ENCODE assay signal across 14 cellular contexts in the genomic region with DNA sequence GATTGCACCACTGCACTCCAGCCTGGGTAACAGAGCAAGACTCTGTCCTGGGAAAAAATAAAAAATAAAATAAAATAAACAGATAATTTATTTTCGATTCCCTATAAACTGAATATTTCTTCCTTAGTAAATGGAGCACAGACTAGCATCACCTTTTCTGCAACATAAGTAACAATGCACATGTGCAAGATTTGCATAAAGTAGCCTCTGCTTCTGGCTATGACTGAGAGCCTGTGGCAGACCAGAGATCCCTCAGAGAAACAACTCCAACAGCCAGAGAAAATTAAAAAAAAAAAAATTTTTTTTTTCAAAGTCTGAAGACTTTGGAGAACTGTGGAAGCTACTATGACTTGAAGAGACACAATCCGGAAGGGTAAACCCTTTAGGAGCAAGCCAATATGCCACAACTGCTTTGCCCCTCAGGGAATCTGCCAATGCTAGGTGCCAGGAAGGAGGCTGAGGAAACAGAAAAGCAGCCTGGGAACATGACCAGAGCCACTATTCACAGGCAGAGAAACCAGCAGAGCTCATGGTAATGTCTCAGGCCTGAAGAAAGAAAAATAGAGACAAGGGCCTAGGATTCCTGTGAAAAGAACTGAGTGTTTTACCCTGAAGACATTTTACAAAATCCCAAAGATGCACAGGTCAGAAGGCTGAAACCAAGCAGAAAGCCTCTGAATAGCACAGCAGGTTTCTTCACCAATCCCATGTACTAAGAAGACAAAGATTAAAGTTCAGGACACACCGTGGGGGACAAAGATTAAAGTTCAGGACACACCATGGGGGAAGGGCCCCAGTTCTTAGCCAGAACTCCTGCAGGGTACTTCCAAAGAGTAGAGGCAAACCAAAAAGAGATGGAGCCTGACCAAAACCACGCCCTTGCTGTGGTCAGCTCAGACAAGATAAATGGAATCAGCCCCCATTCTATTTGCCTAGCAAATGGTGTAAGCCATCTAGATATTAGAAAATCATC. TPM values are rescaled to one million over a fixed set of nuclear protein-coding genes. Genes with fewer than 3 reads are reported as not detected.
DNase-seq lines count a peak whose midpoint lies in the region; ATAC-seq and TF ChIP-seq lines count a peak whose summit lies in the region.
"Had no signal": no experiment of that assay in that cellular context is flagged by ENCODE, and none has a peak within 500 bp of the region (broad histone marks: within the 10 kb centered on the region; RNA-seq: fewer than 3 reads in every experiment).

No MANE protein-coding gene starts in this region.

- H3K36me3 ChIP-seq in BLaER1 (peaks cover 2% of the 10 kb centered on the region), gastroesophageal sphincter (no peaks in the 10 kb centered on the region)

- no peak for TF ChIP-seq POLR2A in gastroesophageal sphincter (IDR thresholded peaks at IDR 0.05)

- WGBS in gastroesophageal sphincter (ENCODE audit: low coverage in 1 of 2), 2 donors: 67 to 80% methylated on average over 4 of the region's 4 CpGs

- no peak overlapping the region for H3K9ac ChIP-seq in BLaER1
- H3K9ac ChIP-seq: KMS-11 had no signal

- no peak for TF ChIP-seq EP300 in gastroesophageal sphincter (IDR thresholded peaks at IDR 0.05)

- H3K9me3 ChIP-seq in BLaER1 (no peaks in the 10 kb centered on the region), gastroesophageal sphincter (no peaks in the 10 kb centered on the region)

- H3K27me3 ChIP-seq in BLaER1: no peaks in the 10 kb centered on the region
- no peaks in the 10 kb centered on the region for H3K27me3 ChIP-seq in gastroesophageal sphincter

- H3K4me3 ChIP-seq in BLaER1: no peak overlapping the region
- no peak overlapping the region for H3K4me3 ChIP-seq in gastroesophageal sphincter

- H3K27ac Mint-ChIP-seq in natural killer cell: peak overlapping the region; percentile 13 to 50
- H3K27ac Mint-ChIP-seq: activated CD4-positive, alpha-beta memory T cell treated with anti-CD3 and anti-CD28 coated beads for 36 hours; activated naive CD8-positive, alpha-beta T cell treated with anti-CD3 and anti-CD28 coated beads, Interleukin-2, amount 50 U/mL, for 24 hours had no signal

- H3K27ac ChIP-seq in BLaER1 (no peak overlapping the region), caudate nucleus (ENCODE audit: low read depth, low read length) (peak overlapping the region; percentile 68), gastroesophageal sphincter (peak overlapping the region in 1 of 4 donors; percentile 31)
- H3K27ac ChIP-seq: epithelial cell of prostate, KMS-11 had no signal

- ATAC-seq in natural killer cell: no peak
- no peak for ATAC-seq in GM21447 (IDR thresholded peaks at IDR 0.05; ENCODE audit: unreplicated experiment)
- no peak for ATAC-seq in gastroesophageal sphincter
- no peak for ATAC-seq in HG03025 (IDR thresholded peaks at IDR 0.05; ENCODE audit: low FRiP score, unreplicated experiment)
- ATAC-seq: activated naive CD8-positive, alpha-beta T cell treated with anti-CD3 and anti-CD28 coated beads, Interleukin-2, amount 50 U/mL, for 24 hours had no signal

- intact Hi-C loops in natural killer cell (cut with micrococcal nuclease): no loop called here

- H3K36me3 Mint-ChIP-seq in natural killer cell: no peaks in the 10 kb centered on the region
- H3K36me3 Mint-ChIP-seq: activated CD4-positive, alpha-beta memory T cell treated with anti-CD3 and anti-CD28 coated beads for 36 hours had no signal

- TF ChIP-seq CTCF in natural killer cell (IDR thresholded peaks at IDR 0.05): no peak
- no peak for TF ChIP-seq CTCF in gastroesophageal sphincter (IDR thresholded peaks at IDR 0.05)

- no peaks in the 10 kb centered on the region for H3K27me3 Mint-ChIP-seq in natural killer cell (ENCODE audit: low read depth in 2 of 2)
- H3K27me3 Mint-ChIP-seq: activated CD4-positive, alpha-beta memory T cell treated with anti-CD3 and anti-CD28 coated beads for 36 hours; activated naive CD8-positive, alpha-beta T cell treated with anti-CD3 and anti-CD28 coated beads, Interleukin-2, amount 50 U/mL, for 24 hours had no signal

- no peaks in the 10 kb centered on the region for H3K9me3 Mint-ChIP-seq in natural killer cell
- H3K9me3 Mint-ChIP-seq: activated CD4-positive, alpha-beta memory T cell treated with anti-CD3 and anti-CD28 coated beads for 36 hours; activated naive CD8-positive, alpha-beta T cell treated with anti-CD3 and anti-CD28 coated beads, Interleukin-2, amount 50 U/mL, for 24 hours had no signal

- H3K4me1 ChIP-seq in BLaER1 (peaks cover 44% of the 10 kb centered on the region), gastroesophageal sphincter (peaks cover 3 to 70% (median 9%) of the 10 kb centered on the region in 3 donors)

- DNase-seq in HUDEP-2 (lab: John Stamatoyannopoulos, UW; ENCODE audit: unreplicated experiment in 76 of 76) (peak in 39 of 76 experiments; percentile 6 to 70 (median 37)), caudate nucleus (lab: John Stamatoyannopoulos, UW) (peak in 8 of 61 donors; percentile 3 to 53 (median 11)), natural killer cell (no peak), putamen (ENCODE audit: low spot score) (no peak)
- DNase-seq: activated CD4-positive, alpha-beta memory T cell treated with anti-CD3 and anti-CD28 coated beads for 36 hours; activated naive CD8-positive, alpha-beta T cell treated with anti-CD3 and anti-CD28 coated beads, Interleukin-2, amount 50 U/mL, for 24 hours; NCI-H2227 treated with DMSO at 0.1 percent for 48 hours; SHP77 treated with DMSO at 0.1 percent for 48 hours had no signal

- peaks cover 56 to 64% of the 10 kb centered on the region in 2 donors for H3K4me1 Mint-ChIP-seq in natural killer cell

- peaks cover 99% of the 10 kb centered on the region for H4K20me1 ChIP-seq in BLaER1

- H3K4me3 Mint-ChIP-seq in natural killer cell: no peak overlapping the region
- H3K4me3 Mint-ChIP-seq: activated CD4-positive, alpha-beta memory T cell treated with anti-CD3 and anti-CD28 coated beads for 36 hours; activated naive CD8-positive, alpha-beta T cell treated with anti-CD3 and anti-CD28 coated beads, Interleukin-2, amount 50 U/mL, for 24 hours had no signal

- peak overlapping the region; percentile 12 for H3K4me2 ChIP-seq in BLaER1
- H3K4me2 ChIP-seq: KMS-11 had no signal

RNA-seq across cellular contexts. Expression of a gene that starts 25.8 kb away (rescaled TPM):
- total RNA-seq in natural killer cell (10 to 100 TPM; 15.5 to 29.1 (median 28.6) TPM), gastroesophageal sphincter (10 to 100 TPM; 20.2 to 35.6 (median 28.8) TPM)

Comparison
In these comparisons a context has a peak if more than half of its experiments do, and no peak if none do; other contexts are left out.
1. DNase-seq: peak in HUDEP-2 (39 of 76); none in natural killer cell (single experiment) and putamen (single experiment).